10 cellular contexts compared by ENCODE assay signal in the genomic region with DNA sequence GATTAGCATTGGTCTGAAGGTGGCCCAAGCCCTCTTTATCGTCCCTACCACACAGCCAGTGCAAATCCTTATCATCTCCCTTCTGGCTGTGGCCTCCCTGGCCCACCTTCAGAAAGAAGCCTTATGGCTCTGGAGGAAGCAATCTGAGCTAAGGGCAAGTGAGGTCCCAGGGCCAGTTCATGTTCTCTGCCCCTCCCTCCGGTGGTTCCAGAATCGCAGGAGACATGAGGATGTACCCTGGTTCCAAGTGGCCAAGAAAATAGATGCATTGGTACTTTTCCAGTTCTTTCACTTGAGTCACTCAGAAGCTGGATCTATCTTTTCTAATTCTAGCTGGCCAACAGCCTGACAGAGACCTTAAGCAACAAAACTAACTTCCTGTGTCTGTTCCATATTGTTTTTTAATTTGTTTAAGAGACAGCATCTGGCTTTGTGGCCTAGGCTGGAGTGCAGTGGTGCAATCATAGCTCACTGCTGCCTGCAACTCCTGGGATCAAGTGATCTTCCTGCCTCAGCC.
DNase-seq lines count a peak whose midpoint lies in the region; ATAC-seq and TF ChIP-seq lines count a peak whose summit lies in the region.
"Had no signal": no experiment of that assay in that cellular context is flagged by ENCODE, and none has a peak within 500 bp of the region (broad histone marks: within the 10 kb centered on the region; RNA-seq: fewer than 3 reads in every experiment).

No MANE protein-coding gene starts in this region.

- H3K4me1 ChIP-seq in right atrium auricular region = peaks cover 0 to 33% of the 10 kb centered on the region in 2 donors

- peaks cover 8% of the 10 kb centered on the region for H3K9me3 ChIP-seq in WERI-Rb-1 (ENCODE audit: severe bottlenecking)
- no peaks in the 10 kb centered on the region for H3K9me3 ChIP-seq in right atrium auricular region

- H3K27me3 ChIP-seq in WERI-Rb-1 (ENCODE audit: insufficient read depth, low read depth, severe bottlenecking) (no peaks in the 10 kb centered on the region), right atrium auricular region (no peaks in the 10 kb centered on the region)

- intact Hi-C loops in activated CD8-positive, alpha-beta T cell treated with anti-CD3 and anti-CD28 coated beads for 36 hours (cut with micrococcal nuclease) = no loop called here

- no peaks in the 10 kb centered on the region for H3K36me3 Mint-ChIP-seq in activated CD8-positive, alpha-beta T cell treated with anti-CD3 and anti-CD28 coated beads for 36 hours (ENCODE audit: low read depth)

- H3K27me3 Mint-ChIP-seq in activated CD8-positive, alpha-beta T cell treated with anti-CD3 and anti-CD28 coated beads for 36 hours = peaks cover 12% of the 10 kb centered on the region
- H3K27me3 Mint-ChIP-seq: dendritic cell treated with granulocyte-macrophage colony-stimulating factor and Interleukin-4, amounts not matched to agents 40 ng/mL and 50 ng/mL, for 4 days had no signal

- DNase-seq in Jurkat, Clone E6-1 (ENCODE audit: low read depth, low spot score) = peak; percentile 42
- DNase-seq in WERI-Rb-1 = peak; percentile 94
- no peak for DNase-seq in right atrium auricular region (ENCODE audit: low spot score)
- no peak for DNase-seq in substantia nigra (lab: John Stamatoyannopoulos, UW)
- DNase-seq in DMS153 (lab: John Stamatoyannopoulos, UW) = no peak
- DNase-seq in activated CD8-positive, alpha-beta T cell treated with anti-CD3 and anti-CD28 coated beads for 36 hours = no peak
- DNase-seq: NCI-H526 treated with DMSO at 0.1 percent for 48 hours had no signal

- no peaks in the 10 kb centered on the region for H3K4me1 Mint-ChIP-seq in activated CD8-positive, alpha-beta T cell treated with anti-CD3 and anti-CD28 coated beads for 36 hours (ENCODE audit: low read depth)
- H3K4me1 Mint-ChIP-seq: activated T-helper 17 cell treated with anti-CD3 and anti-CD28 coated beads, Interleukin-2, amount 50 U/mL, for 72 hours had no signal

- H3K27ac ChIP-seq in WERI-Rb-1 (peak overlapping the region; percentile 70), right atrium auricular region (peak overlapping the region; percentile 15 to 37), substantia nigra (ENCODE audit: low read depth, low read length, poor library complexity, severe bottlenecking) (peak overlapping the region; percentile 40)

- TF ChIP-seq CTCF in WERI-Rb-1 (IDR thresholded peaks at IDR 0.05; ENCODE audit: low read depth, low read length) (no peak), right atrium auricular region (IDR thresholded peaks at IDR 0.05) (no peak)
- no peak for TF ChIP-seq CTCF in activated CD8-positive, alpha-beta T cell treated with anti-CD3 and anti-CD28 coated beads for 36 hours (IDR thresholded peaks at IDR 0.05)

- H3K4me3 Mint-ChIP-seq in activated CD8-positive, alpha-beta T cell treated with anti-CD3 and anti-CD28 coated beads for 36 hours = no peak overlapping the region
- H3K4me3 Mint-ChIP-seq: activated T-helper 17 cell treated with anti-CD3 and anti-CD28 coated beads, Interleukin-2, amount 50 U/mL, for 72 hours; dendritic cell treated with granulocyte-macrophage colony-stimulating factor and Interleukin-4, amounts not matched to agents 40 ng/mL and 50 ng/mL, for 4 days had no signal

- CTCF ChIA-PET in activated CD8-positive, alpha-beta T cell treated with anti-CD3 and anti-CD28 coated beads for 36 hours (lab: Charles Lee) = interaction anchor here (0.6 kb wide), 1 partner anchor 1652 kb away, joined by 3 read pairs; no protein-coding TSS in a partner anchor

- H3K9me3 Mint-ChIP-seq in activated CD8-positive, alpha-beta T cell treated with anti-CD3 and anti-CD28 coated beads for 36 hours = peaks cover 2% of the 10 kb centered on the region
- H3K9me3 Mint-ChIP-seq: activated T-helper 17 cell treated with anti-CD3 and anti-CD28 coated beads, Interleukin-2, amount 50 U/mL, for 72 hours; dendritic cell treated with granulocyte-macrophage colony-stimulating factor and Interleukin-4, amounts not matched to agents 40 ng/mL and 50 ng/mL, for 4 days had no signal

- POLR2A ChIA-PET in activated CD8-positive, alpha-beta T cell treated with anti-CD3 and anti-CD28 coated beads for 36 hours (lab: Charles Lee) = no interaction called here

- no peak for ATAC-seq in HG02840 (IDR thresholded peaks at IDR 0.05; ENCODE audit: low FRiP score, unreplicated experiment)
- no peak for ATAC-seq in activated CD8-positive, alpha-beta T cell treated with anti-CD3 and anti-CD28 coated beads for 36 hours
- ATAC-seq: activated T-helper 17 cell treated with anti-CD3 and anti-CD28 coated beads, Interleukin-2, amount 50 U/mL, for 72 hours had no signal

- peaks cover 4% of the 10 kb centered on the region; the same call in 1 of the 2 replicates for H3K36me3 ChIP-seq in WERI-Rb-1
- no peaks in the 10 kb centered on the region for H3K36me3 ChIP-seq in right atrium auricular region

- no peak overlapping the region for H3K4me3 ChIP-seq in Jurkat, Clone E6-1 (ENCODE audit: low read length)
- H3K4me3 ChIP-seq in WERI-Rb-1 (ENCODE audit: low read depth, low read length) = no peak overlapping the region
- no peak overlapping the region for H3K4me3 ChIP-seq in right atrium auricular region

- no peak overlapping the region for H3K27ac Mint-ChIP-seq in activated CD8-positive, alpha-beta T cell treated with anti-CD3 and anti-CD28 coated beads for 36 hours
- H3K27ac Mint-ChIP-seq: activated T-helper 17 cell treated with anti-CD3 and anti-CD28 coated beads, Interleukin-2, amount 50 U/mL, for 72 hours; dendritic cell treated with granulocyte-macrophage colony-stimulating factor and Interleukin-4, amounts not matched to agents 40 ng/mL and 50 ng/mL, for 4 days had no signal

Comparison
In these comparisons a context has a peak if more than half of its experiments do, and no peak if none do; other contexts are left out.
1. DNase-seq: peak in Jurkat, Clone E6-1 (single experiment) and WERI-Rb-1 (single experiment); none in right atrium auricular region (single experiment), substantia nigra (0 of 49), DMS153 (single experiment) and activated CD8-positive, alpha-beta T cell treated with anti-CD3 and anti-CD28 coated beads for 36 hours (single experiment).
2. Peak in every context shown above with its lines, with median percentiles within 50 percentile points of each other: H3K27ac ChIP-seq.